ENCODE assay signal across 23 cellular contexts in genomic region chr4:37130465-37130864, GRCh38.
DNase-seq lines count a peak whose midpoint lies in the region; ATAC-seq, FAIRE-seq and TF ChIP-seq lines count a peak whose summit lies in the region.
"Had no signal": no experiment of that assay in that cellular context is flagged by ENCODE, and none has a peak within 500 bp of the region (broad histone marks: within the 10 kb centered on the region; RNA-seq: fewer than 3 reads in every experiment).

No MANE protein-coding gene starts in this region.

- CTCF ChIA-PET in HCT116 (lab: Charles Lee) (no interaction called here), WTC11 (lab: Charles Lee) (no interaction called here), T-cell (lab: Charles Lee) (no interaction called here)

- H3K4me3 Mint-ChIP-seq in WTC11 (no peak overlapping the region), T-cell (no peak overlapping the region)
- no peak overlapping the region for H3K4me3 Mint-ChIP-seq in activated naive CD8-positive, alpha-beta T cell treated with anti-CD3 and anti-CD28 coated beads, Interleukin-2, amount 50 U/mL, for 24 hours
- H3K4me3 Mint-ChIP-seq: CD4-positive, alpha-beta memory T cell; GM23338; H9; HFFc6 had no signal

- H3K9me3 ChIP-seq in HCT116 (ENCODE audit: control insufficient read depth in 1 of 2, insufficient read depth in 1 of 2, low read depth in 1 of 2, low read length in 2 of 2) (no peaks in the 10 kb centered on the region), keratinocyte (ENCODE audit: control insufficient read depth, low read depth, low read length) (no peaks in the 10 kb centered on the region)
- H3K9me3 ChIP-seq: A549 had no signal

- H3K36me3 ChIP-seq in HCT116 (ENCODE audit: control insufficient read depth in 1 of 2, insufficient read depth in 2 of 2, low read length in 2 of 2) (no peaks in the 10 kb centered on the region), keratinocyte (ENCODE audit: control insufficient read depth in 2 of 2, extremely low read depth in 1 of 2, insufficient read depth in 2 of 2, low read length in 2 of 2) (no peaks in the 10 kb centered on the region)

- H2AFZ ChIP-seq in HCT116 (ENCODE audit: low read depth, low read length, poor library complexity, severe bottlenecking) (no peak overlapping the region), keratinocyte (ENCODE audit: control insufficient read depth, low read length) (no peak overlapping the region)
- H2AFZ ChIP-seq: GM23338 had no signal

- FAIRE-seq in keratinocyte (lab: Jason Lieb, UNC): peak; percentile 9
- FAIRE-seq: A549, GM12891, GM18507 had no signal

- H3K4me1 Mint-ChIP-seq in WTC11 (peaks cover 4% of the 10 kb centered on the region), T-cell (no peaks in the 10 kb centered on the region)
- no peaks in the 10 kb centered on the region for H3K4me1 Mint-ChIP-seq in activated naive CD8-positive, alpha-beta T cell treated with anti-CD3 and anti-CD28 coated beads, Interleukin-2, amount 50 U/mL, for 24 hours
- H3K4me1 Mint-ChIP-seq: CD4-positive, alpha-beta memory T cell; H9 had no signal

- H3K79me2 ChIP-seq in HCT116 (ENCODE audit: insufficient read depth, low read length) (no peaks in the 10 kb centered on the region), keratinocyte (ENCODE audit: control insufficient read depth, insufficient read depth, low read length) (no peaks in the 10 kb centered on the region)

- intact Hi-C loops in HCT116 (cut with micrococcal nuclease): no loop called here

- RAD21 ChIA-PET in HCT116 (lab: Charles Lee; ENCODE audit: low non-redundant PET in 1 of 2, low total read pairs in 2 of 2, uncharacterized antibody in 2 of 2, unreplicated experiment in 2 of 2): no interaction called here

- no peak for TF ChIP-seq POLR2A in HCT116 (IDR thresholded peaks at IDR 0.05; ENCODE audit: borderline replicate concordance, extremely low read depth, insufficient read depth, insufficient read length)

- no peak overlapping the region for H3K9ac ChIP-seq in HCT116 (ENCODE audit: low read length)
- no peak overlapping the region for H3K9ac ChIP-seq in keratinocyte (ENCODE audit: control insufficient read depth, extremely low read depth, insufficient read depth, low read length)

- POLR2A ChIA-PET in HCT116 (lab: Charles Lee) (no interaction called here), WTC11 (lab: Charles Lee) (no interaction called here), T-cell (lab: Charles Lee) (no interaction called here)

- dilution Hi-C loops in keratinocyte (cut with MboI; ENCODE audit: extremely low pct_ligation_motif_present, low sequenced_read_pairs): no loop called here

- 0 out of 2 replicates have a peak, but pooled peaks have one; percentile 38 for ATAC-seq in HCT116
- peak; percentile 67 for ATAC-seq in WTC11
- ATAC-seq in T-cell (replicated peaks in 1 of 4): no peak
- no peak for ATAC-seq in activated naive CD8-positive, alpha-beta T cell treated with anti-CD3 and anti-CD28 coated beads, Interleukin-2, amount 50 U/mL, for 24 hours
- ATAC-seq: A549, GM23338 had no signal

- no peaks in the 10 kb centered on the region for H3K9me1 ChIP-seq in keratinocyte (ENCODE audit: control insufficient read depth, extremely low read depth, insufficient read depth, low read length)

- H3K27me3 ChIP-seq in HCT116 (ENCODE audit: insufficient read depth, low read length): no peaks in the 10 kb centered on the region
- no peaks in the 10 kb centered on the region for H3K27me3 ChIP-seq in keratinocyte (ENCODE audit: control insufficient read depth, extremely low read depth, insufficient read depth, low read length)

- no peak overlapping the region for H3K4me3 ChIP-seq in HCT116 (replicated peaks in 1 of 2; ENCODE audit: low read depth in 1 of 2, low read length in 2 of 2)
- H3K4me3 ChIP-seq in epithelial cell of esophagus (ENCODE audit: low read length): no peak overlapping the region
- H3K4me3 ChIP-seq in keratinocyte (ENCODE audit: control insufficient read depth in 2 of 3, extremely low read depth in 1 of 3, insufficient read depth in 2 of 3, low read depth in 1 of 3, low read length in 3 of 3): no peak overlapping the region
- H3K4me3 ChIP-seq: A549, GM23338 had no signal

- no peak for DNase-seq in HCT116 (ENCODE audit: low read depth, low spot score)
- no peak for DNase-seq in WTC11 (ENCODE audit: low spot score)
- peak; percentile 49 for DNase-seq in epithelial cell of esophagus (ENCODE audit: low read depth)
- DNase-seq in keratinocyte (ENCODE audit: low read depth, low spot score): no peak
- no peak for DNase-seq in T-cell
- no peak for DNase-seq in activated naive CD8-positive, alpha-beta T cell treated with anti-CD3 and anti-CD28 coated beads, Interleukin-2, amount 50 U/mL, for 24 hours
- DNase-seq in NCI-H345 (lab: John Stamatoyannopoulos, UW): no peak
- DNase-seq: 8988T; ACHN; AML-193; C1 segment of cervical spinal cord; Calu3; CD4-positive, alpha-beta memory T cell; COR-L47; DMS53; DMS79 treated with DMSO at 0.1 percent for 48 hours; GF-D8; H9; HFFc6 had no signal

- H3K27ac ChIP-seq in HCT116 (ENCODE audit: low read depth, low read length) (no peak overlapping the region), keratinocyte (ENCODE audit: control insufficient read depth, insufficient read depth, low read length) (no peak overlapping the region)
- H3K27ac ChIP-seq: A549 had no signal

- no peaks in the 10 kb centered on the region for H3K4me1 ChIP-seq in HCT116 (ENCODE audit: control insufficient read depth in 1 of 2, insufficient read depth in 2 of 2, low read length in 2 of 2)
- H3K4me1 ChIP-seq in keratinocyte (ENCODE audit: control insufficient read depth, extremely low read depth, insufficient read depth, low read length): no peaks in the 10 kb centered on the region
- H3K4me1 ChIP-seq: A549 had no signal

- H3K27ac Mint-ChIP-seq in WTC11 (no peak overlapping the region), T-cell (no peak overlapping the region)
- no peak overlapping the region for H3K27ac Mint-ChIP-seq in activated naive CD8-positive, alpha-beta T cell treated with anti-CD3 and anti-CD28 coated beads, Interleukin-2, amount 50 U/mL, for 24 hours
- H3K27ac Mint-ChIP-seq: CD4-positive, alpha-beta memory T cell; GM23338; H9; HFFc6 had no signal

- TF ChIP-seq RAD21 in HCT116 (IDR thresholded peaks at IDR 0.05; ENCODE audit: low read depth): no peak

- no peaks in the 10 kb centered on the region for H3K27me3 Mint-ChIP-seq in WTC11 (ENCODE audit: low read depth)
- peaks cover 0 to 3% of the 10 kb centered on the region in 2 donors for H3K27me3 Mint-ChIP-seq in T-cell
- H3K27me3 Mint-ChIP-seq in activated naive CD8-positive, alpha-beta T cell treated with anti-CD3 and anti-CD28 coated beads, Interleukin-2, amount 50 U/mL, for 24 hours: no peaks in the 10 kb centered on the region
- H3K27me3 Mint-ChIP-seq: CD4-positive, alpha-beta memory T cell had no signal

- H3K9me2 ChIP-seq in HCT116 (ENCODE audit: insufficient read depth): no peaks in the 10 kb centered on the region

- H3K4me2 ChIP-seq in HCT116 (ENCODE audit: low read length) (no peak overlapping the region), keratinocyte (ENCODE audit: control insufficient read depth, extremely low read depth, insufficient read depth, low read depth, low read length) (no peak overlapping the region)
- H3K4me2 ChIP-seq: A549, GM23338 had no signal

- TF ChIP-seq CTCF in HCT116 (IDR thresholded peaks at IDR 0.05 in 2 of 3, conservative IDR thresholded peaks at IDR 0.05 in 1 of 3; ENCODE audit: borderline replicate concordance in 1 of 3, insufficient read depth in 1 of 3, low read depth in 2 of 3, low read length in 2 of 3): no peak; a peak in 1 of 6 replicates
- TF ChIP-seq CTCF in WTC11 (IDR thresholded peaks at IDR 0.05): no peak
- TF ChIP-seq CTCF in epithelial cell of esophagus (IDR thresholded peaks at IDR 0.05; ENCODE audit: insufficient read depth, low read depth, low read length, missing control alignments): no peak
- TF ChIP-seq CTCF in keratinocyte (optimal IDR thresholded peaks at IDR 0.05 in 1 of 3, IDR thresholded peaks at IDR 0.05 in 1 of 3, conservative IDR thresholded peaks at IDR 0.05 in 1 of 3; ENCODE audit: extremely low read depth in 1 of 3, insufficient read depth in 2 of 3, low read length in 3 of 3): no peak

- no peaks in the 10 kb centered on the region for H3K9me3 Mint-ChIP-seq in WTC11
- no peaks in the 10 kb centered on the region for H3K9me3 Mint-ChIP-seq in T-cell
- no peaks in the 10 kb centered on the region for H3K9me3 Mint-ChIP-seq in activated naive CD8-positive, alpha-beta T cell treated with anti-CD3 and anti-CD28 coated beads, Interleukin-2, amount 50 U/mL, for 24 hours
- H3K9me3 Mint-ChIP-seq: CD4-positive, alpha-beta memory T cell; GM23338; H9 had no signal

- H4K20me1 ChIP-seq in HCT116 (ENCODE audit: insufficient read depth) (no peaks in the 10 kb centered on the region), keratinocyte (ENCODE audit: control insufficient read depth, extremely low read depth, insufficient read depth, low read length) (no peaks in the 10 kb centered on the region)

- no peaks in the 10 kb centered on the region for H3K36me3 Mint-ChIP-seq in WTC11
- no peaks in the 10 kb centered on the region for H3K36me3 Mint-ChIP-seq in T-cell
- no peaks in the 10 kb centered on the region for H3K36me3 Mint-ChIP-seq in activated naive CD8-positive, alpha-beta T cell treated with anti-CD3 and anti-CD28 coated beads, Interleukin-2, amount 50 U/mL, for 24 hours (ENCODE audit: low read depth)
- H3K36me3 Mint-ChIP-seq: CD4-positive, alpha-beta memory T cell had no signal

- BruUV-seq in HCT116 (replicated peaks; lab: Mats Ljungman, UMichigan): no TSS peak

TF ChIP-seq in HCT116, 20 proteins besides CTCF, POLR2A, EP300 and RAD21 (continues in another document):
- no peak for TF ChIP-seq JUND (IDR thresholded peaks at IDR 0.05)
- TF ChIP-seq, protein P1, sequence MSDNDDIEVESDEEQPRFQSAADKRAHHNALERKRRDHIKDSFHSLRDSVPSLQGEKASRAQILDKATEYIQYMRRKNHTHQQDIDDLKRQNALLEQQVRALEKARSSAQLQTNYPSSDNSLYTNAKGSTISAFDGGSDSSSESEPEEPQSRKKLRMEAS (IDR thresholded peaks at IDR 0.05): no peak
- TF ChIP-seq, protein P2, sequence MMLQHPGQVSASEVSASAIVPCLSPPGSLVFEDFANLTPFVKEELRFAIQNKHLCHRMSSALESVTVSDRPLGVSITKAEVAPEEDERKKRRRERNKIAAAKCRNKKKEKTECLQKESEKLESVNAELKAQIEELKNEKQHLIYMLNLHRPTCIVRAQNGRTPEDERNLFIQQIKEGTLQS (IDR thresholded peaks at IDR 0.05): no peak

TF ChIP-seq in WTC11, 78 proteins besides CTCF, POLR2A, EP300 and RAD21 (continues in another document):
- TF ChIP-seq ZNF396 (CRISPR knock-in tag; IDR thresholded peaks at IDR 0.05; ENCODE audit: borderline replicate concordance): no peak
- no peak for TF ChIP-seq USF2 (CRISPR knock-in tag; IDR thresholded peaks at IDR 0.05)

Comparison
In these comparisons a context has a peak if more than half of its experiments do, and no peak if none do; other contexts are left out.
1. ATAC-seq: peak in HCT116 (single experiment) and WTC11 (single experiment); none in T-cell (0 of 4) and activated naive CD8-positive, alpha-beta T cell treated with anti-CD3 and anti-CD28 coated beads, Interleukin-2, amount 50 U/mL, for 24 hours (single experiment).